ENCODE assay signal across 16 cellular contexts in the genomic region with DNA sequence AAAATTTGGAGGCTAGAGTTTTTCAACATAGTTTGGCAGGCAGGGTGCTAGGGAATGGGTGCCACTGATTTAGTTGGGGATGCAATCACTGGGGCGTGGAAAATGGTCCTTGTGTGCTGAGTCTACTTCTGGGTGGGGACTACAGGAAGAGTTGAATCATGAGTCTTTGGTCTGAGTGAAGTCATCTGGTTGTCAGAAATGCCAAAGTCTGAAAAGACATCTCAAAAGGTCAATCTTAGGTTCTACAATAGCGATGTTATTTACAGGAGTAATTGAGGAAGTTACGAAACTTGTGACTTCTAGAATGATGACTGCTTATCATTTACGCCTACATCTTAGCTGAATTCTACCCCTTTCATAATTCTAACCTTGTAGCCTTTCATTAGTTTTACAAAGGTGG.
DNase-seq lines count a peak whose midpoint lies in the region; ATAC-seq and TF ChIP-seq lines count a peak whose summit lies in the region.
"Had no signal": no experiment of that assay in that cellular context is flagged by ENCODE, and none has a peak within 500 bp of the region (broad histone marks: within the 10 kb centered on the region; RNA-seq: fewer than 3 reads in every experiment).

No MANE protein-coding gene starts in this region.

- no peaks in the 10 kb centered on the region for H3K4me1 ChIP-seq in lower lobe of right lung
- H3K4me1 ChIP-seq: body of pancreas had no signal

- H3K9me3 Mint-ChIP-seq in endothelial cell (ENCODE audit: unreplicated experiment) = no peaks in the 10 kb centered on the region
- H3K9me3 Mint-ChIP-seq in progenitor cell of endocrine pancreas (ENCODE audit: low read depth) = peaks cover 4% of the 10 kb centered on the region
- H3K9me3 Mint-ChIP-seq: endodermal cell had no signal

- H3K9me3 ChIP-seq in lower lobe of right lung = no peaks in the 10 kb centered on the region
- H3K9me3 ChIP-seq: body of pancreas had no signal

- H3K4me3 ChIP-seq in lower lobe of right lung = no peak overlapping the region
- H3K4me3 ChIP-seq: body of pancreas had no signal

- H3K27ac Mint-ChIP-seq in endothelial cell (ENCODE audit: unreplicated experiment) = peak overlapping the region; percentile 15
- no peak overlapping the region for H3K27ac Mint-ChIP-seq in progenitor cell of endocrine pancreas
- H3K27ac Mint-ChIP-seq: endodermal cell had no signal

- peaks cover 2% of the 10 kb centered on the region for H3K4me1 Mint-ChIP-seq in endothelial cell (ENCODE audit: unreplicated experiment)
- H3K4me1 Mint-ChIP-seq in progenitor cell of endocrine pancreas (ENCODE audit: low read depth) = peaks cover 8% of the 10 kb centered on the region
- H3K4me1 Mint-ChIP-seq: endodermal cell had no signal

- TF ChIP-seq CTCF in endothelial cell (IDR thresholded peaks at IDR 0.05; ENCODE audit: unreplicated experiment) = no peak
- TF ChIP-seq CTCF in lower lobe of right lung (IDR thresholded peaks at IDR 0.05) = no peak
- no peak for TF ChIP-seq CTCF in progenitor cell of endocrine pancreas (IDR thresholded peaks at IDR 0.05; ENCODE audit: unreplicated experiment)

- no peak overlapping the region for H3K27ac ChIP-seq in lower lobe of right lung
- H3K27ac ChIP-seq: body of pancreas had no signal

- no peaks in the 10 kb centered on the region for H3K27me3 ChIP-seq in lower lobe of right lung (ENCODE audit: low read depth)
- H3K27me3 ChIP-seq: body of pancreas had no signal

- H3K36me3 Mint-ChIP-seq in endothelial cell (ENCODE audit: low read depth, unreplicated experiment) = no peaks in the 10 kb centered on the region
- H3K36me3 Mint-ChIP-seq in progenitor cell of endocrine pancreas (ENCODE audit: insufficient read depth) = no peaks in the 10 kb centered on the region

- ATAC-seq in lower lobe of right lung (peak; percentile 16 to 43), HG03097 (IDR thresholded peaks at IDR 0.05; ENCODE audit: low FRiP score, unreplicated experiment) (no peak), GM18868 (IDR thresholded peaks at IDR 0.05; ENCODE audit: unreplicated experiment) (no peak)
- ATAC-seq: body of pancreas had no signal

- peak; percentile 82 for DNase-seq in CD1c-positive myeloid dendritic cell (ENCODE audit: extremely low spot score)
- DNase-seq in MV-4-11 (lab: John Stamatoyannopoulos, UW) = peak; percentile 80
- DNase-seq in endothelial cell (ENCODE audit: low spot score) = no peak
- no peak for DNase-seq in lower lobe of right lung
- no peak for DNase-seq in activated CD4-positive, alpha-beta T cell treated with anti-CD3 and anti-CD28 coated beads for 4 hours
- DNase-seq in progenitor cell of endocrine pancreas (ENCODE audit: low spot score, unreplicated experiment) = no peak
- DNase-seq: activated gamma-delta T cell treated with Interleukin-2 at 50 U/mL for 16 hours, DMS53, endodermal cell, NCI-H1694, NCI-H526 treated with DMSO at 0.1 percent for 48 hours, occipital lobe, SHP77 had no signal

- intact Hi-C loops in lower lobe of right lung (cut with DNase I) = no loop called here

- no peaks in the 10 kb centered on the region for H3K36me3 ChIP-seq in lower lobe of right lung

- H3K4me3 Mint-ChIP-seq in endothelial cell (ENCODE audit: unreplicated experiment) = no peak overlapping the region
- no peak overlapping the region for H3K4me3 Mint-ChIP-seq in progenitor cell of endocrine pancreas (ENCODE audit: low read depth)
- H3K4me3 Mint-ChIP-seq: endodermal cell had no signal

- H3K27me3 Mint-ChIP-seq in endothelial cell (ENCODE audit: unreplicated experiment) = peaks cover 2% of the 10 kb centered on the region
- H3K27me3 Mint-ChIP-seq in progenitor cell of endocrine pancreas = no peaks in the 10 kb centered on the region

Comparison
In these comparisons a context has a peak if more than half of its experiments do, and no peak if none do; other contexts are left out.
1. DNase-seq: peak in CD1c-positive myeloid dendritic cell (single experiment) and MV-4-11 (single experiment); none in endothelial cell (single experiment), lower lobe of right lung (single experiment), activated CD4-positive, alpha-beta T cell treated with anti-CD3 and anti-CD28 coated beads for 4 hours (0 of 2) and progenitor cell of endocrine pancreas (single experiment).
2. ATAC-seq: peak in lower lobe of right lung (2 of 2); none in HG03097 (single experiment) and GM18868 (single experiment).